ENCODE assay signal across 30 cellular contexts in genomic region chr4:160956875-160957274, GRCh38.
"Had no signal": no experiment of that assay in that cellular context is flagged by ENCODE, and none has a peak within 500 bp of the region (broad histone marks: within the 10 kb centered on the region; RNA-seq: fewer than 3 reads in every experiment).

No MANE protein-coding gene starts in this region.

- H3K9me3 Mint-ChIP-seq: nephron progenitor cell, neural crest cell, type B pancreatic cell had no signal

- H3K27ac ChIP-seq: ovary, parathyroid adenoma, psoas muscle, right lobe of liver, sigmoid colon, suprapubic skin, testis, tibial artery, transverse colon, upper lobe of right lung, uterus had no signal

- H3K9me3 ChIP-seq: ovary, psoas muscle, right lobe of liver, sigmoid colon, testis, tibial artery, transverse colon, upper lobe of right lung, uterus had no signal

- H3K4me1 ChIP-seq: parathyroid adenoma, psoas muscle, right lobe of liver, sigmoid colon, suprapubic skin, testis, tibial artery, transverse colon, upper lobe of right lung, uterus had no signal

- H3K36me3 Mint-ChIP-seq: naive thymus-derived CD8-positive, alpha-beta T cell; stimulated activated effector memory CD8-positive, alpha-beta T cell treated with anti-CD3 and anti-CD28 coated beads, Interleukin-12 subunit alpha, Interleukin-12 subunit beta, amount 100 ng/mL, for 72 hours; type B pancreatic cell had no signal

- H3K9ac ChIP-seq: parathyroid adenoma had no signal

- H3K4me1 Mint-ChIP-seq: naive thymus-derived CD8-positive, alpha-beta T cell; nephron progenitor cell; neural crest cell; stimulated activated effector memory CD8-positive, alpha-beta T cell treated with anti-CD3 and anti-CD28 coated beads, Interleukin-12 subunit alpha, Interleukin-12 subunit beta, amount 100 ng/mL, for 72 hours; stimulated activated naive CD8-positive, alpha-beta T cell treated with anti-CD3 and anti-CD28 coated beads, Interleukin-15, amount 100 ng/mL, for 72 hours had no signal

- H3K36me3 ChIP-seq: ovary, right lobe of liver, sigmoid colon, suprapubic skin, tibial artery, transverse colon, upper lobe of right lung, uterus had no signal

- H3K27me3 Mint-ChIP-seq: naive thymus-derived CD8-positive, alpha-beta T cell; natural killer cell treated with Interleukin-12 subunit alpha and Interleukin-12 subunit beta and Interleukin-15 and Interleukin-18, amount 100 ng/mL, for 72 hours; progenitor cell of endocrine pancreas; stimulated activated naive CD8-positive, alpha-beta T cell treated with anti-CD3 and anti-CD28 coated beads, Interleukin-15, amount 100 ng/mL, for 72 hours; type B pancreatic cell had no signal

- H2AFZ ChIP-seq: parathyroid adenoma had no signal

- ATAC-seq: naive thymus-derived CD8-positive, alpha-beta T cell; natural killer cell treated with Interleukin-12 subunit alpha and Interleukin-12 subunit beta and Interleukin-15 and Interleukin-18, amount 100 ng/mL, for 72 hours; psoas muscle; right cardiac atrium; right lobe of liver; stimulated activated effector memory CD8-positive, alpha-beta T cell treated with anti-CD3 and anti-CD28 coated beads, Interleukin-12 subunit alpha, Interleukin-12 subunit beta, amount 100 ng/mL, for 72 hours; stimulated activated naive CD8-positive, alpha-beta T cell treated with anti-CD3 and anti-CD28 coated beads, Interleukin-15, amount 100 ng/mL, for 72 hours; stimulated activated naive CD8-positive, alpha-beta T cell treated with anti-CD3 and anti-CD28 coated beads, Interleukin-15, Interleukin-2, amounts not matched to agents 100 U/mL and 50 U/mL, for 24 hours; upper lobe of right lung had no signal

- H3K4me3 ChIP-seq: ovary, psoas muscle, right lobe of liver, sigmoid colon, suprapubic skin, testis, tibial artery, transverse colon, upper lobe of right lung, uterus had no signal

- H3K4me3 Mint-ChIP-seq: naive thymus-derived CD8-positive, alpha-beta T cell; natural killer cell treated with Interleukin-12 subunit alpha and Interleukin-12 subunit beta and Interleukin-15 and Interleukin-18, amount 100 ng/mL, for 72 hours; nephron progenitor cell; neural crest cell; stimulated activated effector memory CD8-positive, alpha-beta T cell treated with anti-CD3 and anti-CD28 coated beads, Interleukin-12 subunit alpha, Interleukin-12 subunit beta, amount 100 ng/mL, for 72 hours; stimulated activated naive CD8-positive, alpha-beta T cell treated with anti-CD3 and anti-CD28 coated beads, Interleukin-15, amount 100 ng/mL, for 72 hours; type B pancreatic cell had no signal

- H3K79me2 ChIP-seq: parathyroid adenoma had no signal

- H3K27ac Mint-ChIP-seq: naive thymus-derived CD8-positive, alpha-beta T cell; natural killer cell treated with Interleukin-12 subunit alpha and Interleukin-12 subunit beta and Interleukin-15 and Interleukin-18, amount 100 ng/mL, for 72 hours; nephron progenitor cell; stimulated activated effector memory CD8-positive, alpha-beta T cell treated with anti-CD3 and anti-CD28 coated beads, Interleukin-12 subunit alpha, Interleukin-12 subunit beta, amount 100 ng/mL, for 72 hours; stimulated activated naive CD8-positive, alpha-beta T cell treated with anti-CD3 and anti-CD28 coated beads, Interleukin-15, amount 100 ng/mL, for 72 hours; type B pancreatic cell had no signal

- DNase-seq: naive thymus-derived CD8-positive, alpha-beta T cell; nephron progenitor cell; occipital lobe; ovary; posterior cingulate gyrus; psoas muscle; right cardiac atrium; right lobe of liver; sigmoid colon; small intestine; stimulated activated CD4-positive, alpha-beta T cell treated with anti-CD3 and anti-CD28 coated beads, Interleukin-15, amount 100 ng/mL, for 24 hours; stimulated activated CD4-positive, alpha-beta T cell treated with anti-CD3 and anti-CD28 coated beads, Interleukin-2, amount 100 ng/mL, for 24 hours; stimulated activated CD4-positive, alpha-beta T cell treated with anti-CD3 and anti-CD28 coated beads, Interleukin-2, amount 100 ng/mL, for 48 hours; stimulated activated CD4-positive, alpha-beta T cell treated with anti-CD3 and anti-CD28 coated beads, Interleukin-4, amount 100 ng/mL, for 24 hours; stimulated activated naive CD4-positive, alpha-beta T cell; stimulated activated naive CD8-positive, alpha-beta T cell treated with anti-CD3 and anti-CD28 coated beads, Interleukin-15, amount 100 ng/mL, for 72 hours; stimulated activated naive CD8-positive, alpha-beta T cell treated with anti-CD3 and anti-CD28 coated beads, Interleukin-15, Interleukin-2, amounts not matched to agents 100 U/mL and 50 U/mL, for 24 hours; substantia nigra; testis; tibial artery; transverse colon; upper lobe of right lung; uterus had no signal

- H3K27me3 ChIP-seq: ovary, right lobe of liver, sigmoid colon, suprapubic skin, testis, tibial artery, transverse colon, upper lobe of right lung, uterus had no signal
